13 cellular contexts compared by ENCODE assay signal in genomic region chr4:10619220-10619619, GRCh38.
A peak's percentile ranks its signal among the peaks of the same experiment; 100 is the strongest.
DNase-seq lines count a peak whose midpoint lies in the region; ATAC-seq and TF ChIP-seq lines count a peak whose summit lies in the region.
"Had no signal": no experiment of that assay in that cellular context is flagged by ENCODE, and none has a peak within 500 bp of the region (broad histone marks: within the 10 kb centered on the region; RNA-seq: fewer than 3 reads in every experiment).

No MANE protein-coding gene starts in this region.

- peaks cover 8% of the 10 kb centered on the region for H3K79me1 ChIP-seq in trophoblast cell (ENCODE audit: low read length)

- no peaks in the 10 kb centered on the region for H3K9me3 ChIP-seq in trophoblast cell (ENCODE audit: insufficient read depth, low read depth, low read length)
- H3K9me3 ChIP-seq in CD8-positive, alpha-beta memory T cell (ENCODE audit: low read length): no peaks in the 10 kb centered on the region
- H3K9me3 ChIP-seq in CD4-positive, alpha-beta memory T cell (ENCODE audit: control insufficient read depth in 1 of 2, low read length in 2 of 2): no peaks in the 10 kb centered on the region

- no peak overlapping the region for H3K9ac ChIP-seq in trophoblast cell (ENCODE audit: low read length)

- intact Hi-C loops in CD4-positive, alpha-beta memory T cell (cut with micrococcal nuclease): no loop called here
- intact Hi-C loops in activated CD8-positive, alpha-beta T cell treated with anti-CD3 and anti-CD28 coated beads for 36 hours (cut with micrococcal nuclease): no loop called here

- H3K4ac ChIP-seq in trophoblast cell (ENCODE audit: low read depth, low read length): no peak overlapping the region

- peaks cover 1 to 11% of the 10 kb centered on the region in 2 donors for H3K27me3 Mint-ChIP-seq in CD8-positive, alpha-beta memory T cell
- peaks cover 0 to 4% of the 10 kb centered on the region in 2 donors for H3K27me3 Mint-ChIP-seq in CD4-positive, alpha-beta memory T cell
- H3K27me3 Mint-ChIP-seq in activated CD8-positive, alpha-beta T cell treated with anti-CD3 and anti-CD28 coated beads for 36 hours: no peaks in the 10 kb centered on the region

- no peak overlapping the region for H3K23ac ChIP-seq in trophoblast cell (ENCODE audit: low read length)

- H3K27ac ChIP-seq in trophoblast cell (ENCODE audit: low read depth, low read length): no peak overlapping the region
- no peak overlapping the region for H3K27ac ChIP-seq in CD8-positive, alpha-beta memory T cell (ENCODE audit: low read depth, low read length)
- H3K27ac ChIP-seq in CD4-positive, alpha-beta memory T cell (ENCODE audit: low read depth, low read length): no peak overlapping the region

- no peak overlapping the region for H2BK12ac ChIP-seq in trophoblast cell (ENCODE audit: low read length)

- H4K8ac ChIP-seq in trophoblast cell (ENCODE audit: low read depth, low read length): no peak overlapping the region

- H3K36me3 ChIP-seq in trophoblast cell (ENCODE audit: control insufficient read depth in 1 of 2, insufficient read depth in 2 of 2, low read length in 2 of 2): no peaks in the 10 kb centered on the region
- no peaks in the 10 kb centered on the region for H3K36me3 ChIP-seq in CD8-positive, alpha-beta memory T cell (ENCODE audit: insufficient read depth, low read length)
- H3K36me3 ChIP-seq in CD4-positive, alpha-beta memory T cell (ENCODE audit: insufficient read depth, low read length): no peaks in the 10 kb centered on the region

- no peaks in the 10 kb centered on the region for H3K36me3 Mint-ChIP-seq in CD8-positive, alpha-beta memory T cell
- H3K36me3 Mint-ChIP-seq in CD4-positive, alpha-beta memory T cell: no peaks in the 10 kb centered on the region
- H3K36me3 Mint-ChIP-seq in activated CD8-positive, alpha-beta T cell treated with anti-CD3 and anti-CD28 coated beads for 36 hours (ENCODE audit: low read depth): no peaks in the 10 kb centered on the region

- H3K4me1 Mint-ChIP-seq in CD8-positive, alpha-beta memory T cell: no peaks in the 10 kb centered on the region
- no peaks in the 10 kb centered on the region for H3K4me1 Mint-ChIP-seq in CD4-positive, alpha-beta memory T cell
- no peaks in the 10 kb centered on the region for H3K4me1 Mint-ChIP-seq in activated CD8-positive, alpha-beta T cell treated with anti-CD3 and anti-CD28 coated beads for 36 hours (ENCODE audit: low read depth)

- CTCF ChIA-PET in CD8-positive, alpha-beta memory T cell (lab: Charles Lee): no interaction called here
- CTCF ChIA-PET in CD4-positive, alpha-beta memory T cell (lab: Charles Lee; ENCODE audit: partially characterized antibody): no interaction called here
- CTCF ChIA-PET in activated CD8-positive, alpha-beta T cell treated with anti-CD3 and anti-CD28 coated beads for 36 hours (lab: Charles Lee): interaction anchor here (0.9 kb wide), 1 partner anchor 9 kb away, joined by 3 read pairs; no protein-coding TSS in a partner anchor

- POLR2A ChIA-PET in CD8-positive, alpha-beta memory T cell (lab: Charles Lee): no interaction called here
- POLR2A ChIA-PET in CD4-positive, alpha-beta memory T cell (lab: Charles Lee; ENCODE audit: partially characterized antibody): no interaction called here
- POLR2A ChIA-PET in activated CD8-positive, alpha-beta T cell treated with anti-CD3 and anti-CD28 coated beads for 36 hours (lab: Charles Lee): interaction anchor here (0.6 kb wide), 1 partner anchor 455 kb away, joined by 3 read pairs; no protein-coding TSS in a partner anchor

- no peak overlapping the region for H4K12ac ChIP-seq in trophoblast cell (ENCODE audit: low read depth, low read length)

- no peak overlapping the region for H2BK5ac ChIP-seq in trophoblast cell (ENCODE audit: low read depth, low read length, poor library complexity)

- H3K4me1 ChIP-seq in trophoblast cell (ENCODE audit: control insufficient read depth in 1 of 2, insufficient read depth in 2 of 2, low read length in 2 of 2): no peaks in the 10 kb centered on the region
- no peaks in the 10 kb centered on the region for H3K4me1 ChIP-seq in CD8-positive, alpha-beta memory T cell (ENCODE audit: insufficient read depth, low read length)
- H3K4me1 ChIP-seq in CD4-positive, alpha-beta memory T cell (ENCODE audit: insufficient read depth, low read length): no peaks in the 10 kb centered on the region

- H2AFZ ChIP-seq in trophoblast cell (ENCODE audit: insufficient read depth, low read length, poor library complexity): no peak overlapping the region

- ATAC-seq in GM21423 (IDR thresholded peaks at IDR 0.05; ENCODE audit: unreplicated experiment): no peak
- ATAC-seq in activated CD8-positive, alpha-beta T cell treated with anti-CD3 and anti-CD28 coated beads for 36 hours: no peak

- H3K18ac ChIP-seq in trophoblast cell (ENCODE audit: low read length): no peak overlapping the region

- no CpG with 5 or more reads among the region's 6 CpGs for WGBS in trophoblast cell (ENCODE audit: extremely low coverage, insufficient coverage, insufficient read length)

- H3K27ac Mint-ChIP-seq in CD8-positive, alpha-beta memory T cell: no peak overlapping the region
- H3K27ac Mint-ChIP-seq in CD4-positive, alpha-beta memory T cell: no peak overlapping the region
- H3K27ac Mint-ChIP-seq in activated CD8-positive, alpha-beta T cell treated with anti-CD3 and anti-CD28 coated beads for 36 hours: no peak overlapping the region
- H3K27ac Mint-ChIP-seq: dendritic cell treated with granulocyte-macrophage colony-stimulating factor and Interleukin-4, amounts not matched to agents 40 ng/mL and 50 ng/mL, for 4 days had no signal

- no peaks in the 10 kb centered on the region for H3K9me3 Mint-ChIP-seq in CD8-positive, alpha-beta memory T cell
- H3K9me3 Mint-ChIP-seq in CD4-positive, alpha-beta memory T cell: peaks cover 0 to 2% (median 0%) of the 10 kb centered on the region in 8 donors
- no peaks in the 10 kb centered on the region for H3K9me3 Mint-ChIP-seq in activated CD8-positive, alpha-beta T cell treated with anti-CD3 and anti-CD28 coated beads for 36 hours
- H3K9me3 Mint-ChIP-seq: dendritic cell treated with granulocyte-macrophage colony-stimulating factor and Interleukin-4, amounts not matched to agents 40 ng/mL and 50 ng/mL, for 4 days had no signal

- no peak overlapping the region for H3K14ac ChIP-seq in trophoblast cell (ENCODE audit: low read length)

- H2BK120ac ChIP-seq in trophoblast cell (ENCODE audit: insufficient read depth, low read length, poor library complexity): no peak overlapping the region

- no peak overlapping the region for H3K4me2 ChIP-seq in trophoblast cell (ENCODE audit: low read length)

- H2AK5ac ChIP-seq in trophoblast cell (ENCODE audit: low read length): no peak overlapping the region

- peak overlapping the region; percentile 16 for H4K91ac ChIP-seq in trophoblast cell (ENCODE audit: low read depth, low read length)

- no peak for TF ChIP-seq CTCF in activated CD8-positive, alpha-beta T cell treated with anti-CD3 and anti-CD28 coated beads for 36 hours (IDR thresholded peaks at IDR 0.05)

- H3K79me2 ChIP-seq in trophoblast cell (ENCODE audit: control insufficient read depth, insufficient read depth, low read length, poor library complexity): no peaks in the 10 kb centered on the region

- no peak overlapping the region for H3K4me3 Mint-ChIP-seq in CD8-positive, alpha-beta memory T cell
- no peak overlapping the region for H3K4me3 Mint-ChIP-seq in CD4-positive, alpha-beta memory T cell
- H3K4me3 Mint-ChIP-seq in activated CD8-positive, alpha-beta T cell treated with anti-CD3 and anti-CD28 coated beads for 36 hours: no peak overlapping the region
- H3K4me3 Mint-ChIP-seq: dendritic cell treated with granulocyte-macrophage colony-stimulating factor and Interleukin-4, amounts not matched to agents 40 ng/mL and 50 ng/mL, for 4 days had no signal

- H3K4me3 ChIP-seq in Jurkat, Clone E6-1 (ENCODE audit: low read length): no peak overlapping the region
- H3K4me3 ChIP-seq in trophoblast cell (ENCODE audit: low read depth, low read length): no peak overlapping the region
- H3K4me3 ChIP-seq in CD8-positive, alpha-beta memory T cell (ENCODE audit: low read length): no peak overlapping the region
- H3K4me3 ChIP-seq in CD4-positive, alpha-beta memory T cell (ENCODE audit: low read length in 2 of 2): no peak overlapping the region

- peak; percentile 23 for DNase-seq in Jurkat, Clone E6-1 (ENCODE audit: low read depth, low spot score)
- DNase-seq in NCI-H2227 treated with DMSO at 0.1 percent for 48 hours (lab: John Stamatoyannopoulos, UW) (peak; percentile 71), brain pericyte (ENCODE audit: low read depth, low spot score) (peak; percentile 59), trophoblast cell (peak in 1 of 2 donors; percentile 31)
- no peak for DNase-seq in CD8-positive, alpha-beta memory T cell
- no peak for DNase-seq in CD4-positive, alpha-beta memory T cell
- no peak for DNase-seq in activated CD8-positive, alpha-beta T cell treated with anti-CD3 and anti-CD28 coated beads for 36 hours
- DNase-seq: activated T-cell treated with anti-CD3 and anti-CD28 coated beads for 4 hours, Calu3, KG1, kidney had no signal

- H3K27me3 ChIP-seq in trophoblast cell (ENCODE audit: insufficient read depth, low read length): no peaks in the 10 kb centered on the region
- H3K27me3 ChIP-seq in CD8-positive, alpha-beta memory T cell (ENCODE audit: insufficient read depth, low read length, poor library complexity, severe bottlenecking): no peaks in the 10 kb centered on the region
- H3K27me3 ChIP-seq in CD4-positive, alpha-beta memory T cell (ENCODE audit: insufficient read depth, low read length): no peaks in the 10 kb centered on the region

Comparison
In these comparisons a context has a peak if more than half of its experiments do, and no peak if none do; other contexts are left out.
1. DNase-seq: peak in Jurkat, Clone E6-1 (single experiment), NCI-H2227 treated with DMSO at 0.1 percent for 48 hours (single experiment) and brain pericyte (single experiment); none in CD8-positive, alpha-beta memory T cell (0 of 5), CD4-positive, alpha-beta memory T cell (0 of 5) and activated CD8-positive, alpha-beta T cell treated with anti-CD3 and anti-CD28 coated beads for 36 hours (single experiment).